Comparison of ENCODE assay signal across 8 cellular contexts in the genomic region with DNA sequence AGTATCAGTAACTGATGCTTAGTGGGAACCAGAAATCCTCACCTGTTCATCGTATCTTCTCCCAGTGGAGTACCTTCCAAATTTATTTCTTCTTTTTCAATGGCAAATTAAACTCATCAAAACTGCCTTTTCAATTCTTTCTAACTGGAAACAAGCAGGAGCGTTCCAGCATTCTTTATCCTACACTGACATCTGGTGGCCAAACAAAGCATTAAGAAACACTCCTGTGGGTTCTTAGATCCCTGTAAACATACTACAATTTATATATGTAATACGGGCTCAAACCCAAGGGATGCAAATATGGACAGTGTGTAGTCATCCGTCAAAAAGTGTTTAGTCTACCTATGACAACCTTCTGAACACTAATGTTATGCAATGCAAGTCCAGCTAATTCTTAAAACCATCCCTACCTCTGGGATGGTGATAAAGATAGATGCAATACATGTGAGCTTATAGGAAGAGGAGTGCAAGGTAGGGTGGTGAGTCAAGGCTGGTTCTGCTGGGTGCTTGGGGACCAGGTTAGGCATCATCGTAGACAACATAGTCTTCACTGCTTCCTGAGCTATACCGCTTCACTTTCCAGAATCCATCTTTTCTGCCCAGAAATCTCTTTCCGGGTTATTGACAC.
A peak's percentile ranks its signal among the peaks of the same experiment; 100 is the strongest.
DNase-seq lines count a peak whose midpoint lies in the region; ATAC-seq and TF ChIP-seq lines count a peak whose summit lies in the region.

No MANE protein-coding gene starts in this region.

- H3K4me3 ChIP-seq in astrocyte of the spinal cord (ENCODE audit: low read depth, low read length) = no peak overlapping the region

- ATAC-seq in HG03039 (IDR thresholded peaks at IDR 0.05; ENCODE audit: unreplicated experiment) (peak; percentile 76), left lobe of liver (peak; percentile 80)

- DNase-seq in CD1c-positive myeloid dendritic cell (ENCODE audit: extremely low spot score) = peak; percentile 38
- DNase-seq in NCI-H460 (ENCODE audit: extremely low read depth, low read depth) = peak; percentile 61
- DNase-seq in astrocyte of the spinal cord (ENCODE audit: low read depth, low spot score) = peak; percentile 66
- DNase-seq in left lobe of liver (ENCODE audit: low spot score) = no peak
- DNase-seq in islet precursor cell = no peak
- DNase-seq in activated T-cell treated with anti-CD3 and anti-CD28 coated beads, Interleukin-2, amount 50 U/mL, for 1 hour = no peak

- TF ChIP-seq CTCF in GM12874 (IDR thresholded peaks at IDR 0.05; ENCODE audit: insufficient read depth, low read depth, low read length) = peak; percentile 49; the same call in 1 of the 2 replicates
- peak; percentile 53 for TF ChIP-seq CTCF in astrocyte of the spinal cord (IDR thresholded peaks at IDR 0.05; ENCODE audit: low read depth, low read length)

- in situ Hi-C loops in astrocyte of the spinal cord (cut with HindIII; ENCODE audit: low sequenced_read_pairs) = no loop called here

Comparison
In these comparisons a context has a peak if more than half of its experiments do, and no peak if none do; other contexts are left out.
1. DNase-seq: peak in CD1c-positive myeloid dendritic cell (single experiment), NCI-H460 (single experiment) and astrocyte of the spinal cord (single experiment); none in left lobe of liver (single experiment), islet precursor cell (single experiment) and activated T-cell treated with anti-CD3 and anti-CD28 coated beads, Interleukin-2, amount 50 U/mL, for 1 hour (single experiment).